In the genomic region with DNA sequence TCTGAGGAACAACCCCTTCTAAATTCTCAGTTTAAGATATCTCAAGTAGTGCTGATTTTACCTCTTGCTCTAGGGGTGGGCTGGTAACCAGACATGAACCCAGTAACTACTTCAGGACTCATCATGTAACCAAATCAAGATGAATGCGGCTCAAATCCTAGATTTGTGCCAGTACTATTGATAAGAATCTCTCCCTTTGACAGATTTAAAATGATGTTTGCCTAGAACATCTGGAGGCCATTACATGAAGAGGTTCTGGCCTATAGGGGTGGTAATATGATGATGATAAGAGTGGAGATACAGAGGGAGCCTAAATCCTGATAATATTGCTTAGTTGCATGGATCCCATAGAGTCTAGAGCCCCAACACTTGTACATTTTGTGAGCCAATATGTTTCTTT, we compare ENCODE assay signal across 8 cellular contexts.
"Had no signal": no experiment of that assay in that cellular context is flagged by ENCODE, and none has a peak within 500 bp of the region (broad histone marks: within the 10 kb centered on the region; RNA-seq: fewer than 3 reads in every experiment).

No MANE protein-coding gene starts in this region.

- H3K9me3 ChIP-seq: HAP-1 had no signal

- H3K36me3 ChIP-seq: HAP-1 had no signal

- H3K4me3 ChIP-seq: GM23248, HAP-1, K562 had no signal

- H3K27ac ChIP-seq: GM23248 had no signal

- ATAC-seq: HCT116, K562 had no signal

- H3K9ac ChIP-seq: GM23248 had no signal

- DNase-seq: GM23248, GOT3, H7, HFFc6, IMR-90 had no signal
